Comparison of ENCODE assay signal across 1 cellular context in genomic region chr1:50048791-50049190, GRCh38.
TF ChIP-seq lines count a peak whose summit lies in the region.

No MANE protein-coding gene starts in this region.

TF ChIP-seq in WTC11, 78 proteins besides CTCF, POLR2A, EP300 and RAD21 (continued from another document):
- TF ChIP-seq E2F4 (CRISPR knock-in tag; IDR thresholded peaks at IDR 0.05; ENCODE audit: borderline replicate concordance, low read depth) (no peak), E2F1 (CRISPR knock-in tag; IDR thresholded peaks at IDR 0.05) (no peak), ATF6 (CRISPR knock-in tag; IDR thresholded peaks at IDR 0.05) (no peak), SP1 (CRISPR knock-in tag; conservative IDR thresholded peaks at IDR 0.05) (no peak), PRRX2 (CRISPR knock-in tag; IDR thresholded peaks at IDR 0.05) (no peak), SMAD4 (CRISPR knock-in tag; IDR thresholded peaks at IDR 0.05) (no peak), MAX (CRISPR knock-in tag; IDR thresholded peaks at IDR 0.05) (no peak), EMX1 (CRISPR knock-in tag; IDR thresholded peaks at IDR 0.05) (no peak), TP53 (CRISPR knock-in tag; IDR thresholded peaks at IDR 0.05) (no peak), ZMAT4 (CRISPR knock-in tag; IDR thresholded peaks at IDR 0.05) (no peak), CDX4 (CRISPR knock-in tag; IDR thresholded peaks at IDR 0.05; ENCODE audit: borderline replicate concordance) (no peak), GTF2I (CRISPR knock-in tag; conservative IDR thresholded peaks at IDR 0.05) (no peak), SMAD3 (CRISPR knock-in tag; IDR thresholded peaks at IDR 0.05; ENCODE audit: borderline replicate concordance) (no peak), ZNF512 (CRISPR knock-in tag; IDR thresholded peaks at IDR 0.05; ENCODE audit: borderline replicate concordance) (no peak), ZNF425 (CRISPR knock-in tag; conservative IDR thresholded peaks at IDR 0.05) (no peak)
